In genomic region chr22:33565580-33565995, GRCh38 we compare ENCODE assay signal across 17 cellular contexts.
DNase-seq lines count a peak whose midpoint lies in the region; ATAC-seq, FAIRE-seq and TF ChIP-seq lines count a peak whose summit lies in the region.
"Had no signal": no experiment of that assay in that cellular context is flagged by ENCODE, and none has a peak within 500 bp of the region (broad histone marks: within the 10 kb centered on the region; RNA-seq: fewer than 3 reads in every experiment).

No MANE protein-coding gene starts in this region.

- H3K79me2 ChIP-seq in keratinocyte (ENCODE audit: control insufficient read depth, insufficient read depth, low read length): no peaks in the 10 kb centered on the region

- H3K27me3 Mint-ChIP-seq in CD8-positive, alpha-beta memory T cell: peaks cover 0 to 8% of the 10 kb centered on the region in 2 donors

- no peaks in the 10 kb centered on the region for H3K4me1 ChIP-seq in keratinocyte (ENCODE audit: control insufficient read depth, extremely low read depth, insufficient read depth, low read length)
- H3K4me1 ChIP-seq in CD8-positive, alpha-beta memory T cell (ENCODE audit: insufficient read depth, low read length): no peaks in the 10 kb centered on the region
- H3K4me1 ChIP-seq: ascending aorta, uterus had no signal

- dilution Hi-C loops in keratinocyte (cut with MboI; ENCODE audit: extremely low pct_ligation_motif_present, low sequenced_read_pairs): no loop called here

- DNase-seq in GM10266 (ENCODE audit: extremely low spot score) (peak; percentile 20), NCI-H345 treated with DMSO at 0.1 percent for 48 hours (lab: John Stamatoyannopoulos, UW; ENCODE audit: unreplicated experiment) (peak; percentile 92), keratinocyte (ENCODE audit: low read depth, low spot score) (no peak), NCI-H2081 (lab: John Stamatoyannopoulos, UW) (no peak)
- no peak for DNase-seq in CD8-positive, alpha-beta memory T cell
- DNase-seq in activated CD8-positive, alpha-beta memory T cell treated with anti-CD3 and anti-CD28 coated beads for 24 hours: no peak
- DNase-seq: dermis blood vessel endothelial cell, DMS79, midbrain, NCI-H1694, occipital lobe, sigmoid colon, uterus had no signal

- no peaks in the 10 kb centered on the region for H3K9me3 ChIP-seq in keratinocyte (ENCODE audit: control insufficient read depth, low read depth, low read length)
- no peaks in the 10 kb centered on the region for H3K9me3 ChIP-seq in CD8-positive, alpha-beta memory T cell (ENCODE audit: low read length)
- H3K9me3 ChIP-seq: ascending aorta, sigmoid colon, uterus had no signal

- CTCF ChIA-PET in CD8-positive, alpha-beta memory T cell (lab: Charles Lee): no interaction called here

- no peaks in the 10 kb centered on the region for H3K36me3 ChIP-seq in keratinocyte (ENCODE audit: control insufficient read depth in 2 of 2, extremely low read depth in 1 of 2, insufficient read depth in 2 of 2, low read length in 2 of 2)
- H3K36me3 ChIP-seq in CD8-positive, alpha-beta memory T cell (ENCODE audit: insufficient read depth, low read length): no peaks in the 10 kb centered on the region
- H3K36me3 ChIP-seq: uterus had no signal

- H3K4me3 ChIP-seq in keratinocyte (ENCODE audit: control insufficient read depth in 2 of 3, extremely low read depth in 1 of 3, insufficient read depth in 2 of 3, low read depth in 1 of 3, low read length in 3 of 3): no peak overlapping the region
- no peak overlapping the region for H3K4me3 ChIP-seq in CD8-positive, alpha-beta memory T cell (ENCODE audit: low read length)
- H3K4me3 ChIP-seq: ascending aorta; BLaER1 treated with 17β-estradiol and CSF1 and Interleukin-3, amounts not matched to agents 10 nM and 100 nM; sigmoid colon; uterus had no signal

- TF ChIP-seq CTCF in GM10266 (IDR thresholded peaks at IDR 0.05; ENCODE audit: control insufficient read depth, insufficient read depth, low read depth, missing control alignments) (no peak), keratinocyte (optimal IDR thresholded peaks at IDR 0.05 in 1 of 3, IDR thresholded peaks at IDR 0.05 in 1 of 3, conservative IDR thresholded peaks at IDR 0.05 in 1 of 3; ENCODE audit: extremely low read depth in 1 of 3, insufficient read depth in 2 of 3, low read length in 3 of 3) (no peak)

- H3K9me3 Mint-ChIP-seq in CD8-positive, alpha-beta memory T cell: peaks cover 0 to 7% (median 3%) of the 10 kb centered on the region in 5 donors

- no peak overlapping the region for H3K27ac Mint-ChIP-seq in CD8-positive, alpha-beta memory T cell
- H3K27ac Mint-ChIP-seq: activated T-helper 2 cell treated with anti-CD3 and anti-CD28 coated beads, Interferon-gamma antibody, Interleukin-2, Interleukin-4, amounts not matched to agents 10 μg/mL and 5 μg/mL and 100 μg/mL, durations not matched to agents 14 hours and 24 hours and 36 hours had no signal

- peaks cover 0 to 3% (median 0%) of the 10 kb centered on the region in 3 donors for H3K4me1 Mint-ChIP-seq in CD8-positive, alpha-beta memory T cell

- no peaks in the 10 kb centered on the region for H3K36me3 Mint-ChIP-seq in CD8-positive, alpha-beta memory T cell

- peak; percentile 62 for FAIRE-seq in keratinocyte (lab: Jason Lieb, UNC)

- H2AFZ ChIP-seq in keratinocyte (ENCODE audit: control insufficient read depth, low read length): no peak overlapping the region

- no peak overlapping the region for H3K27ac ChIP-seq in keratinocyte (ENCODE audit: control insufficient read depth, insufficient read depth, low read length)
- no peak overlapping the region for H3K27ac ChIP-seq in CD8-positive, alpha-beta memory T cell (ENCODE audit: low read depth, low read length)
- H3K27ac ChIP-seq: ascending aorta, sigmoid colon, uterus had no signal

- H3K4me2 ChIP-seq in keratinocyte (ENCODE audit: control insufficient read depth, extremely low read depth, insufficient read depth, low read depth, low read length): no peak overlapping the region

- H4K20me1 ChIP-seq in keratinocyte (ENCODE audit: control insufficient read depth, extremely low read depth, insufficient read depth, low read length): no peaks in the 10 kb centered on the region
- H4K20me1 ChIP-seq: BLaER1 treated with 17β-estradiol and CSF1 and Interleukin-3, amounts not matched to agents 10 nM and 100 nM had no signal

- no peaks in the 10 kb centered on the region for H3K9me1 ChIP-seq in keratinocyte (ENCODE audit: control insufficient read depth, extremely low read depth, insufficient read depth, low read length)

- no peak overlapping the region for H3K4me3 Mint-ChIP-seq in CD8-positive, alpha-beta memory T cell

- no peaks in the 10 kb centered on the region for H3K27me3 ChIP-seq in keratinocyte (ENCODE audit: control insufficient read depth, extremely low read depth, insufficient read depth, low read length)
- no peaks in the 10 kb centered on the region for H3K27me3 ChIP-seq in CD8-positive, alpha-beta memory T cell (ENCODE audit: insufficient read depth, low read length, poor library complexity, severe bottlenecking)
- H3K27me3 ChIP-seq: ascending aorta; BLaER1 treated with 17β-estradiol and CSF1 and Interleukin-3, amounts not matched to agents 10 nM and 100 nM; sigmoid colon; uterus had no signal

- POLR2A ChIA-PET in CD8-positive, alpha-beta memory T cell (lab: Charles Lee): no interaction called here

- H3K9ac ChIP-seq in keratinocyte (ENCODE audit: control insufficient read depth, extremely low read depth, insufficient read depth, low read length): no peak overlapping the region
- H3K9ac ChIP-seq: BLaER1 treated with 17β-estradiol and CSF1 and Interleukin-3, amounts not matched to agents 10 nM and 100 nM had no signal

- ATAC-seq in GM18907 (IDR thresholded peaks at IDR 0.05; ENCODE audit: unreplicated experiment): peak; percentile 30

Comparison
In these comparisons a context has a peak if more than half of its experiments do, and no peak if none do; other contexts are left out.
1. DNase-seq: peak in GM10266 (single experiment) and NCI-H345 treated with DMSO at 0.1 percent for 48 hours (single experiment); none in keratinocyte (single experiment), NCI-H2081 (0 of 2), CD8-positive, alpha-beta memory T cell (0 of 5) and activated CD8-positive, alpha-beta memory T cell treated with anti-CD3 and anti-CD28 coated beads for 24 hours (single experiment).